Comparison of ENCODE assay signal across 15 cellular contexts in the genomic region with DNA sequence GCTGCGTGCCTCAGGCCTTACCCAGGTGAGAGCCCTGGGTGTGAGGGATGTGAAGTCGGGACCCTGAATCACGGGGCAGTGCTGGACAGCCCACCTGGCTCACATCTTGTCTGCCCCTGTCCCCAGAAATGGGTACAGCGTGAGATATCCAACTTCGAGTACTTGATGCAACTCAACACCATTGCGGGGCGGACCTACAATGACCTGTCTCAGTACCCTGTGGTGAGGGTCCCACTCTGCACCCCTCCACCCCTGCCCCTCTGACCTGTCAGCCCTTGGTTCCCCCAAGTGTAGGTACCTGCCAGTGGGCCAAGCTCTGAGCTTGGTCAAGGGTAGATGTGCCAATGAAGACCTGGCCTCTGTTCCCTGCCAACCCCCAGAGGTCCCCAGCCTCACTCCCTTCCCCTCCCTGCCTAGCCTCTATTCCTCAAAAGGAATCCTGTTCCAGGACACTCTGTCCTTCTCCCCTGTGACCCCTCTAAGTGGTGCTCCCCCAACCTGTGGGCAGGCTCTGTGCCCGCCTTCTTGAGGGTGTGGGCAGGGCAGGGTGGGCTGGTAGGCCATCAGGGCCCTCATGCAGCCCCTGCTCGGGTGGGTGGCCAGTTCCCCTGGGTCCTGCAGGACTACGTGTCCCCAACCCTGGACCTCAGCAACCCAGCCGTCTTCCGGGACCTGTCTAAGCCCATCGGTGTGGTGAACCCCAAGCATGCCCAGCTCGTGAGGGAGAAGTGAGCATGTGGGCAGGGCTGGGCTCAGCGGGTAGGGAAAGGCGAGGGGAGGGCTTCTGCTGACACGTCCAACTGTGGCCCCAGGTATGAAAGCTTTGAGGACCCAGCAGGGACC. TPM values are rescaled to one million over a fixed set of nuclear protein-coding genes. Genes with fewer than 3 reads are reported as not detected.
A peak's percentile ranks its signal among the peaks of the same experiment; 100 is the strongest.
DNase-seq lines count a peak whose midpoint lies in the region; ATAC-seq, FAIRE-seq and TF ChIP-seq lines count a peak whose summit lies in the region.
"Had no signal": no experiment of that assay in that cellular context is flagged by ENCODE, and none has a peak within 500 bp of the region (broad histone marks: within the 10 kb centered on the region; RNA-seq: fewer than 3 reads in every experiment).

No MANE protein-coding gene starts in this region.

- H3K4ac ChIP-seq in neuronal stem cell (ENCODE audit: low read length) = peak overlapping the region; percentile 37

- in situ Hi-C loops in HepG2 (cut with HindIII; ENCODE audit: extremely low pct_ligation_motif_present, low pct_unique_long_range_greater_than_20kb) = no loop called here

- H3K27ac ChIP-seq in right lobe of liver = no peak overlapping the region
- no peak overlapping the region for H3K27ac ChIP-seq in HepG2 (ENCODE audit: extremely low read length, insufficient read depth, low read length)
- no peak overlapping the region for H3K27ac ChIP-seq in neuronal stem cell (replicated peaks; ENCODE audit: low read length)
- no peak overlapping the region for H3K27ac ChIP-seq in uterus
- no peak overlapping the region for H3K27ac ChIP-seq in GM23338 (ENCODE audit: low read depth)
- H3K27ac ChIP-seq: PC-9 had no signal

- H3K27ac Mint-ChIP-seq in activated B cell treated with CpG ODN at 0.5 μM for 24 hours = no peak overlapping the region
- no peak overlapping the region for H3K27ac Mint-ChIP-seq in GM23338
- H3K27ac Mint-ChIP-seq: HFFc6 had no signal

- H3K4me3 Mint-ChIP-seq in activated B cell treated with CpG ODN at 0.5 μM for 24 hours (no peak overlapping the region), GM23338 (no peak overlapping the region)
- H3K4me3 Mint-ChIP-seq: HFFc6 had no signal

- H3K36me3 ChIP-seq in right lobe of liver = peaks cover 0 to 14% (median 2%) of the 10 kb centered on the region in 4 donors
- peaks cover 8 to 28% of the 10 kb centered on the region in 2 experiments for H3K36me3 ChIP-seq in HepG2 (replicated peaks in 1 of 2; ENCODE audit: control insufficient read depth in 1 of 2, insufficient read depth in 2 of 2, low read length in 2 of 2)
- H3K36me3 ChIP-seq in neuronal stem cell (replicated peaks in 1 of 2; ENCODE audit: control insufficient read depth in 2 of 2, insufficient read depth in 2 of 2, low read length in 2 of 2) = peaks cover 0 to 9% of the 10 kb centered on the region in 2 donors
- H3K36me3 ChIP-seq in uterus = no peaks in the 10 kb centered on the region
- no peaks in the 10 kb centered on the region; the same call in 1 of the 2 replicates for H3K36me3 ChIP-seq in GM23338 (ENCODE audit: insufficient read depth)

- no peak overlapping the region for H3K18ac ChIP-seq in neuronal stem cell (ENCODE audit: low read length)

- CTCF ChIA-PET in HepG2 (lab: Yijun Ruan, JAX; ENCODE audit: low intra/inter-chr PET ratio, low total read pairs) (no interaction called here), activated B cell treated with CpG ODN at 0.5 μM for 24 hours (lab: Charles Lee) (no interaction called here)

- H3K9me3 Mint-ChIP-seq in activated B cell treated with CpG ODN at 0.5 μM for 24 hours (no peaks in the 10 kb centered on the region), GM23338 (no peaks in the 10 kb centered on the region)
- H3K9me3 Mint-ChIP-seq: HFFc6 had no signal

- H3K4me1 ChIP-seq in right lobe of liver (peaks cover 0 to 5% (median 2%) of the 10 kb centered on the region in 4 donors), HepG2 (ENCODE audit: insufficient read depth, low read length) (no peaks in the 10 kb centered on the region; the same call in 1 of the 2 replicates), neuronal stem cell (ENCODE audit: control insufficient read depth in 2 of 2, insufficient read depth in 1 of 2, low read depth in 1 of 2, low read length in 2 of 2) (peaks cover 0 to 1% of the 10 kb centered on the region in 2 donors), uterus (peaks cover 0 to 5% of the 10 kb centered on the region in 2 donors), GM23338 (ENCODE audit: insufficient read depth) (no peaks in the 10 kb centered on the region)

- peak overlapping the region; percentile 29 for H3K23ac ChIP-seq in neuronal stem cell (ENCODE audit: low read depth, low read length, poor library complexity)

- TF ChIP-seq POLR2A in right lobe of liver (IDR thresholded peaks at IDR 0.05) (no peak), HepG2 (IDR thresholded peaks at IDR 0.05; ENCODE audit: insufficient read depth in 1 of 2, low read depth in 2 of 2, low read length in 2 of 2) (no peak), uterus (IDR thresholded peaks at IDR 0.05) (no peak)

- H2BK15ac ChIP-seq in neuronal stem cell (ENCODE audit: low read length) = no peak overlapping the region

- TF ChIP-seq EP300 in HepG2 (IDR thresholded peaks at IDR 0.05; ENCODE audit: low read depth in 2 of 2, low read length in 2 of 2) (no peak), HepG2 (CRISPR knock-in tag; IDR thresholded peaks at IDR 0.05; ENCODE audit: borderline replicate concordance) (no peak)

- peaks cover 5% of the 10 kb centered on the region; the same call in 1 of the 2 replicates for H3F3A ChIP-seq in GM23338 (replicated peaks; ENCODE audit: low read depth)

- DNase-seq in right lobe of liver (peak in 2 of 3 donors; percentile 18 to 49), HepG2 (ENCODE audit: low spot score) (no peak), activated B cell treated with CpG ODN at 0.5 μM for 24 hours (peak; percentile 7), neuronal stem cell (ENCODE audit: low spot score) (no peak), uterus (peak; percentile 12 to 17), GM23338 (ENCODE audit: low spot score) (no peak), NCI-H146 treated with DMSO at 0.1 percent for 48 hours (lab: John Stamatoyannopoulos, UW; ENCODE audit: unreplicated experiment) (no peak)
- DNase-seq: DMS 273 treated with DMSO at 0.1 percent for 48 hours, HFFc6, KG1, NCI-H1092 treated with DMSO at 0.1 percent for 48 hours, NCI-H187, NCI-H446, PC-9 had no signal

- H3K14ac ChIP-seq in neuronal stem cell (ENCODE audit: low read length) = no peak overlapping the region

- H4K20me1 ChIP-seq in HepG2 (ENCODE audit: insufficient read depth, low read length) (no peaks in the 10 kb centered on the region), GM23338 (replicated peaks; ENCODE audit: insufficient read depth) (no peaks in the 10 kb centered on the region)

- no peaks in the 10 kb centered on the region for H3K9me3 ChIP-seq in right lobe of liver
- no peaks in the 10 kb centered on the region for H3K9me3 ChIP-seq in HepG2 (ENCODE audit: low read length)
- H3K9me3 ChIP-seq in neuronal stem cell (replicated peaks in 1 of 2; ENCODE audit: control insufficient read depth in 2 of 2, insufficient read depth in 1 of 2, low read depth in 1 of 2, low read length in 2 of 2) = no peaks in the 10 kb centered on the region
- H3K9me3 ChIP-seq in uterus = no peaks in the 10 kb centered on the region

- H3K4me2 ChIP-seq in HepG2 (ENCODE audit: low read depth, low read length) (no peak overlapping the region), neuronal stem cell (ENCODE audit: insufficient read depth, low read length, poor library complexity, severe bottlenecking) (no peak overlapping the region), GM23338 (no peak overlapping the region)
- H3K4me2 ChIP-seq: PC-9 had no signal

- H3K79me2 ChIP-seq in HepG2 (ENCODE audit: insufficient read depth, low read length) (no peaks in the 10 kb centered on the region), GM23338 (replicated peaks; ENCODE audit: insufficient read depth) (no peaks in the 10 kb centered on the region)

- H3K36me3 Mint-ChIP-seq in activated B cell treated with CpG ODN at 0.5 μM for 24 hours (ENCODE audit: low read depth) (peaks cover 64% of the 10 kb centered on the region), GM23338 (ENCODE audit: low read depth) (peaks cover 28% of the 10 kb centered on the region)

- H3K4me3 ChIP-seq in right lobe of liver (no peak overlapping the region), HepG2 (replicated peaks in 1 of 3; ENCODE audit: insufficient read depth in 1 of 3, low read depth in 2 of 3, low read length in 3 of 3) (no peak overlapping the region), neuronal stem cell (ENCODE audit: low read length in 2 of 2) (no peak overlapping the region), uterus (no peak overlapping the region), GM23338 (no peak overlapping the region)
- H3K4me3 ChIP-seq: PC-9 had no signal

- H3K27me3 Mint-ChIP-seq in activated B cell treated with CpG ODN at 0.5 μM for 24 hours = no peaks in the 10 kb centered on the region
- peaks cover 10% of the 10 kb centered on the region for H3K27me3 Mint-ChIP-seq in GM23338 (ENCODE audit: insufficient read depth, low read depth, poor library complexity)

- BruUV-seq in HepG2 (replicated peaks; lab: Mats Ljungman, UMichigan) = no TSS peak

- peak overlapping the region; percentile 69 for H2BK12ac ChIP-seq in neuronal stem cell (ENCODE audit: low read length)

- peak overlapping the region; percentile 80 for H2BK5ac ChIP-seq in neuronal stem cell (ENCODE audit: low read length)

- 93% methylated on average over 5 of the region's 17 CpGs for WGBS in right lobe of liver (ENCODE audit: insufficient coverage, low coverage, low lambda C conversion rate, missing lambda C conversion rate)
- WGBS in HepG2 (ENCODE audit: low lambda C conversion rate) = 97% methylated on average over 4 of the region's 17 CpGs
- WGBS in neuronal stem cell (ENCODE audit: extremely low coverage in 2 of 2, insufficient read length in 2 of 2, insufficient replicate concordance in 1 of 2), 2 donors = no CpG with 5 or more reads among the region's 17 CpGs

- H2BK120ac ChIP-seq in neuronal stem cell (ENCODE audit: low read depth, low read length) = no peak overlapping the region

- no peaks in the 10 kb centered on the region for H3K9me2 ChIP-seq in GM23338 (ENCODE audit: insufficient read depth)

- peaks cover 2% of the 10 kb centered on the region for H3K79me1 ChIP-seq in neuronal stem cell (ENCODE audit: low read depth, low read length)

- peak overlapping the region; percentile 2 for H4K8ac ChIP-seq in neuronal stem cell (ENCODE audit: low read depth, low read length)

- intact Hi-C loops in right lobe of liver (cut with DNase I) (no loop called here), HepG2 (cut with micrococcal nuclease; ENCODE audit: unreplicated experiment) (no loop called here), activated B cell treated with CpG ODN at 0.5 μM for 24 hours (cut with micrococcal nuclease) (no loop called here), uterus (cut with DNase I; ENCODE audit: low total_unique reads) (no loop called here)

- H2AFZ ChIP-seq in HepG2 (ENCODE audit: low read length) (no peak overlapping the region), neuronal stem cell (ENCODE audit: low read length) (no peak overlapping the region), GM23338 (no peak overlapping the region)
- H2AFZ ChIP-seq: PC-9 had no signal

- POLR2A ChIA-PET in HepG2 (lab: Yijun Ruan, JAX) (no interaction called here), activated B cell treated with CpG ODN at 0.5 μM for 24 hours (lab: Charles Lee) (interaction anchor here (1.5 kb wide), 1 partner anchor 78 kb away, joined by 4 read pairs; no protein-coding TSS in a partner anchor)

- ATAC-seq in right lobe of liver (no peak), HepG2 (no peak), activated B cell treated with CpG ODN at 0.5 μM for 24 hours (ENCODE audit: low read depth) (no peak), GM23338 (no peak)

- no peak for FAIRE-seq in HepG2 (lab: Jason Lieb, UNC)
- FAIRE-seq: H1 had no signal

- TF ChIP-seq CTCF in right lobe of liver (IDR thresholded peaks at IDR 0.05) (no peak), HepG2 (CRISPR knock-in tag; IDR thresholded peaks at IDR 0.05) (no peak), activated B cell treated with CpG ODN at 0.5 μM for 24 hours (IDR thresholded peaks at IDR 0.05) (no peak), uterus (IDR thresholded peaks at IDR 0.05) (no peak), GM23338 (conservative IDR thresholded peaks at IDR 0.05; ENCODE audit: low read depth in 2 of 2) (no peak)

- H4K91ac ChIP-seq in neuronal stem cell (ENCODE audit: low read depth, low read length, poor library complexity) = no peak overlapping the region

- H2AK5ac ChIP-seq in neuronal stem cell (ENCODE audit: low read depth, low read length) = no peak overlapping the region

- H3K27me3 ChIP-seq in right lobe of liver (no peaks in the 10 kb centered on the region), HepG2 (ENCODE audit: control insufficient read depth in 1 of 2, insufficient read depth in 2 of 2, low read length in 2 of 2) (no peaks in the 10 kb centered on the region), neuronal stem cell (ENCODE audit: control insufficient read depth in 3 of 3, insufficient read depth in 3 of 3, low read depth in 1 of 3, low read length in 3 of 3) (no peaks in the 10 kb centered on the region), uterus (no peaks in the 10 kb centered on the region), GM23338 (ENCODE audit: insufficient read depth) (no peaks in the 10 kb centered on the region)

- no peak overlapping the region for H3K9ac ChIP-seq in HepG2 (ENCODE audit: insufficient read depth, low read depth, low read length)
- peak overlapping the region; percentile 3 for H3K9ac ChIP-seq in neuronal stem cell (ENCODE audit: low read depth, low read length, poor library complexity)

- TF ChIP-seq RAD21 in HepG2 (CRISPR knock-in tag; IDR thresholded peaks at IDR 0.05) = no peak

- H3K4me1 Mint-ChIP-seq in activated B cell treated with CpG ODN at 0.5 μM for 24 hours (peaks cover 7% of the 10 kb centered on the region), GM23338 (peaks cover 4% of the 10 kb centered on the region; the same call in 1 of the 3 replicates)

RNA-seq across cellular contexts. Expression of a gene that starts 25.1 kb away (rescaled TPM):
- total RNA-seq in right lobe of liver (10 to 100 TPM in 5 of 6 experiments, 1 to 10 TPM in 1; 8.9 to 11.7 (median 10.8) TPM), HepG2 (2016; rRNA removed; fragmentation: Illumina TruSeq; extraction: Trizol) (6.0 and 9.7 TPM in 2 replicates), activated B cell treated with CpG ODN at 0.5 μM for 24 hours (79.8 and 98.6 TPM in 2 replicates), uterus (10 to 100 TPM; 13.1 to 41.1 (median 23.8) TPM)
- total RNA-seq in HepG2 (2016; cell fraction: cytosol; rRNA removed; fragmentation: Illumina TruSeq; extraction: Trizol; ENCODE audit: low read depth) = 1.8 and 2.7 TPM in 2 replicates
- 6.0 and 8.3 TPM in 2 replicates for total RNA-seq in HepG2 (2016; cell fraction: insoluble cytoplasmic fraction; rRNA removed; fragmentation: Illumina TruSeq; extraction: Trizol)
- total RNA-seq in HepG2 (2016; cell fraction: membrane; rRNA removed; fragmentation: Illumina TruSeq; extraction: Trizol) = 4.1 and 4.3 TPM in 2 replicates
- 14.8 and 19.9 TPM in 2 replicates for total RNA-seq in HepG2 (2016; cell fraction: nucleus; rRNA removed; fragmentation: Illumina TruSeq; extraction: Trizol)
- polyA plus RNA-seq in HepG2 (2011; rRNA removed) (12.4 and 15.8 TPM in 2 replicates), GM23338 (2016; fragmentation: Nextera tagmentation; extraction: Ambion mirVana) (13.5 and 14.0 TPM in 2 replicates)
- polyA plus RNA-seq in HepG2 (2011; cell fraction: cytosol; rRNA removed) = 3.6 and 4.9 TPM in 2 replicates
- 222 and 246 TPM in 2 replicates for polyA plus RNA-seq in HepG2 (2011; cell fraction: nucleus; rRNA removed)
- polyA plus RNA-seq in HepG2 (2012) = 7.9 and 16.7 TPM in 2 replicates
- polyA plus RNA-seq in HepG2 (2016; cell fraction: cytosol; fragmentation: Illumina TruSeq; extraction: Trizol; ENCODE audit: low read depth) = 0.67 and 0.80 TPM in 2 replicates
- polyA plus RNA-seq in HepG2 (2016; cell fraction: insoluble cytoplasmic fraction; fragmentation: Illumina TruSeq; extraction: Trizol; ENCODE audit: low read depth) = 6.4 and 7.7 TPM in 2 replicates
- polyA plus RNA-seq in HepG2 (2016; cell fraction: membrane; fragmentation: Illumina TruSeq; extraction: Trizol; ENCODE audit: low read depth) = 1.5 and 1.8 TPM in 2 replicates
- polyA plus RNA-seq in HepG2 (2016; cell fraction: nucleus; fragmentation: Illumina TruSeq; extraction: Trizol; ENCODE audit: insufficient read depth, low read depth) = 69.9 and 76.5 TPM in 2 replicates
- polyA minus RNA-seq in HepG2 (2011; rRNA and poly(A)+ RNA removed; ENCODE audit: low replicate concordance) = 8.9 and 19.6 TPM in 2 replicates
- 2.9 and 3.9 TPM in 2 replicates for polyA minus RNA-seq in HepG2 (2011; cell fraction: cytosol; rRNA and poly(A)+ RNA removed)
- 18.7 and 21.3 TPM in 2 replicates for polyA minus RNA-seq in HepG2 (2011; cell fraction: nucleus; rRNA and poly(A)+ RNA removed)
- 5.9 TPM for polyA plus RNA-seq in neuronal stem cell (2013, experiment 1 of 2)
- polyA plus RNA-seq in neuronal stem cell (2013, experiment 2 of 2) = 6.2 TPM
- total RNA-seq in GM23338 (2014; rRNA removed; shearing (Covaris generic)) = 66.1 and 79.9 TPM in 2 replicates

RNA-seq across cellular contexts. Expression of a gene that starts 28.0 kb away (rescaled TPM):
- total RNA-seq in right lobe of liver (10 to 100 TPM; 14.6 to 24.2 (median 17.0) TPM), HepG2 (2016; rRNA removed; fragmentation: Illumina TruSeq; extraction: Trizol) (49.5 and 55.2 TPM in 2 replicates), activated B cell treated with CpG ODN at 0.5 μM for 24 hours (93.8 and 98.4 TPM in 2 replicates), uterus (10 to 100 TPM in 3 of 4 donors, 1 to 10 TPM in 1; 4.1 to 92.0 (median 41.2) TPM)
- 28.7 and 32.4 TPM in 2 replicates for total RNA-seq in HepG2 (2016; cell fraction: cytosol; rRNA removed; fragmentation: Illumina TruSeq; extraction: Trizol; ENCODE audit: low read depth)
- total RNA-seq in HepG2 (2016; cell fraction: insoluble cytoplasmic fraction; rRNA removed; fragmentation: Illumina TruSeq; extraction: Trizol) = 52.2 and 56.9 TPM in 2 replicates
- total RNA-seq in HepG2 (2016; cell fraction: membrane; rRNA removed; fragmentation: Illumina TruSeq; extraction: Trizol) = 27.1 and 29.7 TPM in 2 replicates
- total RNA-seq in HepG2 (2016; cell fraction: nucleus; rRNA removed; fragmentation: Illumina TruSeq; extraction: Trizol) = 28.6 and 32.0 TPM in 2 replicates
- polyA plus RNA-seq in HepG2 (2011; rRNA removed) (28.9 and 30.1 TPM in 2 replicates), GM23338 (2016; fragmentation: Nextera tagmentation; extraction: Ambion mirVana) (133 and 136 TPM in 2 replicates)
- 32.7 and 35.6 TPM in 2 replicates for polyA plus RNA-seq in HepG2 (2011; cell fraction: cytosol; rRNA removed)
- polyA plus RNA-seq in HepG2 (2011; cell fraction: nucleus; rRNA removed) = 40.0 and 40.6 TPM in 2 replicates
- 26.3 and 31.7 TPM in 2 replicates for polyA plus RNA-seq in HepG2 (2012)
- polyA plus RNA-seq in HepG2 (2016; cell fraction: cytosol; fragmentation: Illumina TruSeq; extraction: Trizol; ENCODE audit: low read depth) = 14.7 and 15.4 TPM in 2 replicates
- polyA plus RNA-seq in HepG2 (2016; cell fraction: insoluble cytoplasmic fraction; fragmentation: Illumina TruSeq; extraction: Trizol; ENCODE audit: low read depth) = 73.4 and 79.9 TPM in 2 replicates
- polyA plus RNA-seq in HepG2 (2016; cell fraction: membrane; fragmentation: Illumina TruSeq; extraction: Trizol; ENCODE audit: low read depth) = 18.7 and 18.8 TPM in 2 replicates
- polyA plus RNA-seq in HepG2 (2016; cell fraction: nucleus; fragmentation: Illumina TruSeq; extraction: Trizol; ENCODE audit: insufficient read depth, low read depth) = 55.2 TPM in 2 replicates
- 53.2 and 59.2 TPM in 2 replicates for polyA minus RNA-seq in HepG2 (2011; rRNA and poly(A)+ RNA removed; ENCODE audit: low replicate concordance)
- polyA minus RNA-seq in HepG2 (2011; cell fraction: cytosol; rRNA and poly(A)+ RNA removed) = 9.3 and 12.2 TPM in 2 replicates
- 41.3 and 55.9 TPM in 2 replicates for polyA minus RNA-seq in HepG2 (2011; cell fraction: nucleus; rRNA and poly(A)+ RNA removed)
- polyA plus RNA-seq in neuronal stem cell (2013, experiment 1 of 2) = 56.1 TPM
- polyA plus RNA-seq in neuronal stem cell (2013, experiment 2 of 2) = 55.5 TPM
- total RNA-seq in GM23338 (2014; rRNA removed; shearing (Covaris generic)) = 35.1 and 42.9 TPM in 2 replicates

Comparison
In these comparisons a context has a peak if more than half of its experiments do, and no peak if none do; other contexts are left out.
1. DNase-seq: peak in right lobe of liver (2 of 3), activated B cell treated with CpG ODN at 0.5 μM for 24 hours (single experiment) and uterus (2 of 2); none in HepG2 (single experiment), neuronal stem cell (single experiment), GM23338 (single experiment) and NCI-H146 treated with DMSO at 0.1 percent for 48 hours (single experiment).